Comparison of ENCODE assay signal across 22 cellular contexts in genomic region chr6:51396583-51396982, GRCh38.
DNase-seq lines count a peak whose midpoint lies in the region; ATAC-seq lines count a peak whose summit lies in the region.
"Had no signal": no experiment of that assay in that cellular context is flagged by ENCODE, and none has a peak within 500 bp of the region (broad histone marks: within the 10 kb centered on the region; RNA-seq: fewer than 3 reads in every experiment).

No MANE protein-coding gene starts in this region.

- no peak overlapping the region for H3K27ac Mint-ChIP-seq in CD4-positive, alpha-beta memory T cell
- H3K27ac Mint-ChIP-seq: activated CD8-positive, alpha-beta memory T cell treated with anti-CD3 and anti-CD28 coated beads, Interleukin-2, amount 10 ng/mL, durations not matched to agents 7 days and 5 days; activated naive CD4-positive, alpha-beta T cell treated with anti-CD3 and anti-CD28 coated beads, Interleukin-2, amount 50 U/mL, for 72 hours; activated T-helper 1 cell treated with anti-CD3 and anti-CD28 coated beads, Interleukin-12 subunit alpha, Interleukin-12 subunit beta, Interleukin-2, Interleukin-4 antibody, amounts not matched to agents 30 ng/mL and 10 ng/mL and 1 ng/mL, durations not matched to agents 14 hours and 24 hours and 36 hours; GM23338; memory B cell; stimulated activated naive B cell treated with anti-CD40 and anti-IgM and Interleukin-4, amounts not matched to agents 10 μg/mL and 1 μg/mL and 100 μg/mL, for 72 hours; T-helper 17 cell had no signal

- no peak overlapping the region for H4K91ac ChIP-seq in trophoblast cell (ENCODE audit: low read depth, low read length)

- no peaks in the 10 kb centered on the region for H3K27me3 Mint-ChIP-seq in CD4-positive, alpha-beta memory T cell
- H3K27me3 Mint-ChIP-seq: activated CD8-positive, alpha-beta memory T cell treated with anti-CD3 and anti-CD28 coated beads, Interleukin-2, amount 10 ng/mL, durations not matched to agents 7 days and 5 days; memory B cell; stimulated activated naive B cell treated with anti-CD40 and anti-IgM and Interleukin-4, amounts not matched to agents 10 μg/mL and 1 μg/mL and 100 μg/mL, for 72 hours; T-helper 17 cell had no signal

- H2BK5ac ChIP-seq in trophoblast cell (ENCODE audit: low read depth, low read length, poor library complexity) = no peak overlapping the region

- H3K4me1 Mint-ChIP-seq in CD4-positive, alpha-beta memory T cell = no peaks in the 10 kb centered on the region
- H3K4me1 Mint-ChIP-seq: activated CD8-positive, alpha-beta memory T cell treated with anti-CD3 and anti-CD28 coated beads, Interleukin-2, amount 10 ng/mL, durations not matched to agents 7 days and 5 days; GM23338; memory B cell; stimulated activated naive B cell treated with anti-CD40 and anti-IgM and Interleukin-4, amounts not matched to agents 10 μg/mL and 1 μg/mL and 100 μg/mL, for 72 hours; T-helper 17 cell had no signal

- no peak overlapping the region for H3K9ac ChIP-seq in trophoblast cell (ENCODE audit: low read length)

- H3K4me3 Mint-ChIP-seq in CD4-positive, alpha-beta memory T cell = no peak overlapping the region
- H3K4me3 Mint-ChIP-seq: activated CD8-positive, alpha-beta memory T cell treated with anti-CD3 and anti-CD28 coated beads, Interleukin-2, amount 10 ng/mL, durations not matched to agents 7 days and 5 days; activated T-helper 1 cell treated with anti-CD3 and anti-CD28 coated beads, Interleukin-12 subunit alpha, Interleukin-12 subunit beta, Interleukin-2, Interleukin-4 antibody, amounts not matched to agents 30 ng/mL and 10 ng/mL and 1 ng/mL, durations not matched to agents 14 hours and 24 hours and 36 hours; GM23338; memory B cell; stimulated activated naive B cell treated with anti-CD40 and anti-IgM and Interleukin-4, amounts not matched to agents 10 μg/mL and 1 μg/mL and 100 μg/mL, for 72 hours; T-helper 17 cell had no signal

- no peak overlapping the region for H3K18ac ChIP-seq in trophoblast cell (ENCODE audit: low read length)

- no peak overlapping the region for H2AFZ ChIP-seq in trophoblast cell (ENCODE audit: insufficient read depth, low read length, poor library complexity)
- H2AFZ ChIP-seq: GM23338 had no signal

- H3K27me3 ChIP-seq in trophoblast cell (ENCODE audit: insufficient read depth, low read length) = no peaks in the 10 kb centered on the region
- no peaks in the 10 kb centered on the region for H3K27me3 ChIP-seq in CD4-positive, alpha-beta memory T cell (ENCODE audit: insufficient read depth, low read length)
- H3K27me3 ChIP-seq: ascending aorta, testis, vagina had no signal

- H3K36me3 ChIP-seq in trophoblast cell (ENCODE audit: control insufficient read depth in 1 of 2, insufficient read depth in 2 of 2, low read length in 2 of 2) = no peaks in the 10 kb centered on the region
- H3K36me3 ChIP-seq in CD4-positive, alpha-beta memory T cell (ENCODE audit: insufficient read depth, low read length) = no peaks in the 10 kb centered on the region
- H3K36me3 ChIP-seq: ascending aorta, vagina had no signal

- H2AK5ac ChIP-seq in trophoblast cell (ENCODE audit: low read length) = no peak overlapping the region

- no peak overlapping the region for H4K12ac ChIP-seq in trophoblast cell (ENCODE audit: low read depth, low read length)

- no peak overlapping the region for H3K4me3 ChIP-seq in trophoblast cell (ENCODE audit: low read depth, low read length)
- no peak overlapping the region for H3K4me3 ChIP-seq in CD4-positive, alpha-beta memory T cell (ENCODE audit: low read length in 2 of 2)
- H3K4me3 ChIP-seq: ascending aorta, GM23338, SK-N-MC, skin epidermis, testis, vagina had no signal

- no peaks in the 10 kb centered on the region for H3K9me3 ChIP-seq in trophoblast cell (ENCODE audit: insufficient read depth, low read depth, low read length)
- H3K9me3 ChIP-seq in CD4-positive, alpha-beta memory T cell (ENCODE audit: control insufficient read depth in 1 of 2, low read length in 2 of 2) = no peaks in the 10 kb centered on the region
- H3K9me3 ChIP-seq: ascending aorta, testis, vagina had no signal

- POLR2A ChIA-PET in CD4-positive, alpha-beta memory T cell (lab: Charles Lee; ENCODE audit: partially characterized antibody) = no interaction called here

- ATAC-seq in GM18907 (IDR thresholded peaks at IDR 0.05; ENCODE audit: unreplicated experiment) (peak; percentile 86), GM21737 (IDR thresholded peaks at IDR 0.05; ENCODE audit: unreplicated experiment) (peak; percentile 71), HG03108 (IDR thresholded peaks at IDR 0.05; ENCODE audit: unreplicated experiment) (peak; percentile 56)
- ATAC-seq: activated CD8-positive, alpha-beta memory T cell treated with anti-CD3 and anti-CD28 coated beads, Interleukin-2, amount 10 ng/mL, durations not matched to agents 7 days and 5 days; activated naive CD4-positive, alpha-beta T cell treated with anti-CD3 and anti-CD28 coated beads, Interleukin-2, amount 50 U/mL, for 72 hours; GM23338; stimulated activated naive B cell treated with anti-CD40 and anti-IgM and Interleukin-4, amounts not matched to agents 10 μg/mL and 1 μg/mL and 100 μg/mL, for 72 hours; T-helper 17 cell had no signal

- no peaks in the 10 kb centered on the region for H3K79me2 ChIP-seq in trophoblast cell (ENCODE audit: control insufficient read depth, insufficient read depth, low read length, poor library complexity)

- no peak overlapping the region for H3K4me2 ChIP-seq in trophoblast cell (ENCODE audit: low read length)
- H3K4me2 ChIP-seq: GM23338 had no signal

- no peak overlapping the region for H2BK120ac ChIP-seq in trophoblast cell (ENCODE audit: insufficient read depth, low read length, poor library complexity)

- no peak overlapping the region for H2BK12ac ChIP-seq in trophoblast cell (ENCODE audit: low read length)

- H4K8ac ChIP-seq in trophoblast cell (ENCODE audit: low read depth, low read length) = no peak overlapping the region

- H3K23ac ChIP-seq in trophoblast cell (ENCODE audit: low read length) = no peak overlapping the region

- CTCF ChIA-PET in CD4-positive, alpha-beta memory T cell (lab: Charles Lee; ENCODE audit: partially characterized antibody) = no interaction called here

- H3K4me1 ChIP-seq in trophoblast cell (ENCODE audit: control insufficient read depth in 1 of 2, insufficient read depth in 2 of 2, low read length in 2 of 2) = no peaks in the 10 kb centered on the region
- H3K4me1 ChIP-seq in CD4-positive, alpha-beta memory T cell (ENCODE audit: insufficient read depth, low read length) = no peaks in the 10 kb centered on the region
- H3K4me1 ChIP-seq: ascending aorta, testis, vagina had no signal

- no peak overlapping the region for H3K27ac ChIP-seq in trophoblast cell (ENCODE audit: low read depth, low read length)
- H3K27ac ChIP-seq in CD4-positive, alpha-beta memory T cell (ENCODE audit: low read depth, low read length) = no peak overlapping the region
- H3K27ac ChIP-seq: ascending aorta, SK-N-MC, skin epidermis, testis, vagina had no signal

- H3K14ac ChIP-seq in trophoblast cell (ENCODE audit: low read length) = no peak overlapping the region

- H3K4ac ChIP-seq in trophoblast cell (ENCODE audit: low read depth, low read length) = no peak overlapping the region

- DNase-seq in NCI-H69 (lab: John Stamatoyannopoulos, UW) (peak; percentile 14), DMS153 (lab: John Stamatoyannopoulos, UW) (no peak), trophoblast cell (no peak)
- DNase-seq in CD4-positive, alpha-beta memory T cell = no peak
- DNase-seq: activated CD4-positive, alpha-beta T cell treated with anti-CD3 and anti-CD28 coated beads for 4 hours; activated CD8-positive, alpha-beta memory T cell treated with anti-CD3 and anti-CD28 coated beads, Interleukin-2, amount 10 ng/mL, durations not matched to agents 7 days and 5 days; central memory CD4-positive, alpha-beta T cell; NCI-H510A treated with DMSO at 0.1 percent for 48 hours; stimulated activated naive B cell treated with anti-CD40 and anti-IgM and Interleukin-4, amounts not matched to agents 10 μg/mL and 1 μg/mL and 100 μg/mL, for 72 hours; T-helper 17 cell; testis had no signal

- H3K79me1 ChIP-seq in trophoblast cell (ENCODE audit: low read length) = no peaks in the 10 kb centered on the region

- H3K36me3 Mint-ChIP-seq in CD4-positive, alpha-beta memory T cell = no peaks in the 10 kb centered on the region
- H3K36me3 Mint-ChIP-seq: activated CD8-positive, alpha-beta memory T cell treated with anti-CD3 and anti-CD28 coated beads, Interleukin-2, amount 10 ng/mL, durations not matched to agents 7 days and 5 days; activated naive CD4-positive, alpha-beta T cell treated with anti-CD3 and anti-CD28 coated beads, Interleukin-2, amount 50 U/mL, for 72 hours; memory B cell; stimulated activated naive B cell treated with anti-CD40 and anti-IgM and Interleukin-4, amounts not matched to agents 10 μg/mL and 1 μg/mL and 100 μg/mL, for 72 hours had no signal

- intact Hi-C loops in CD4-positive, alpha-beta memory T cell (cut with micrococcal nuclease) = no loop called here

- H3K9me3 Mint-ChIP-seq in CD4-positive, alpha-beta memory T cell = peaks cover 0 to 10% (median 4%) of the 10 kb centered on the region in 8 donors
- H3K9me3 Mint-ChIP-seq: activated T-helper 1 cell treated with anti-CD3 and anti-CD28 coated beads, Interleukin-12 subunit alpha, Interleukin-12 subunit beta, Interleukin-2, Interleukin-4 antibody, amounts not matched to agents 30 ng/mL and 10 ng/mL and 1 ng/mL, durations not matched to agents 14 hours and 24 hours and 36 hours; GM23338; stimulated activated naive B cell treated with anti-CD40 and anti-IgM and Interleukin-4, amounts not matched to agents 10 μg/mL and 1 μg/mL and 100 μg/mL, for 72 hours had no signal
